In genomic region chr20:23702021-23702420, GRCh38 we compare ENCODE assay signal across 18 cellular contexts. TPM values are rescaled to one million over a fixed set of nuclear protein-coding genes. Genes with fewer than 3 reads are reported as not detected.
DNase-seq lines count a peak whose midpoint lies in the region; ATAC-seq and TF ChIP-seq lines count a peak whose summit lies in the region.
"Had no signal": no experiment of that assay in that cellular context is flagged by ENCODE, and none has a peak within 500 bp of the region (broad histone marks: within the 10 kb centered on the region; RNA-seq: fewer than 3 reads in every experiment).

No MANE protein-coding gene starts in this region.

- no peak for ATAC-seq in GM21786 (IDR thresholded peaks at IDR 0.05; ENCODE audit: unreplicated experiment)

- peaks cover 9% of the 10 kb centered on the region for H3K4me1 ChIP-seq in adipocyte (ENCODE audit: control insufficient read depth, insufficient read depth, low read length)
- H3K4me1 ChIP-seq: SJCRH30 had no signal

- no peaks in the 10 kb centered on the region for H3K36me3 ChIP-seq in adipocyte (ENCODE audit: control insufficient read depth, insufficient read depth, low read length, severe bottlenecking)
- H3K36me3 ChIP-seq: MG63, SJCRH30 had no signal

- no peaks in the 10 kb centered on the region for H3K9me3 ChIP-seq in adipocyte (ENCODE audit: control insufficient read depth, low read length)
- H3K9me3 ChIP-seq: MG63, SJCRH30 had no signal

- H3K4me3 ChIP-seq in AG10803 (ENCODE audit: low read length) = no peak overlapping the region
- no peak overlapping the region for H3K4me3 ChIP-seq in adipocyte (ENCODE audit: low read length)
- H3K4me3 ChIP-seq in fibroblast of the aortic adventitia (ENCODE audit: low read depth, low read length) = no peak overlapping the region
- H3K4me3 ChIP-seq: MG63, SJCRH30 had no signal

- TF ChIP-seq CTCF in AG10803 (conservative IDR thresholded peaks at IDR 0.05; ENCODE audit: low read length) (no peak), fibroblast of the aortic adventitia (IDR thresholded peaks at IDR 0.05; ENCODE audit: insufficient read depth, low read length) (no peak)

- peaks cover 8% of the 10 kb centered on the region for H3K27me3 ChIP-seq in adipocyte (replicated peaks; ENCODE audit: control insufficient read depth, insufficient read depth, low read length)
- H3K27me3 ChIP-seq: MG63, SJCRH30 had no signal

- H3K9ac ChIP-seq in adipocyte (ENCODE audit: low read length) = no peak overlapping the region

- DNase-seq in AG10803 (ENCODE audit: low read depth) (peak; percentile 37), adipocyte (ENCODE audit: low read depth) (peak; percentile 48), fibroblast of the aortic adventitia (ENCODE audit: low read depth) (peak; percentile 2), KG1 (lab: John Stamatoyannopoulos, UW) (no peak), DMS53 (lab: John Stamatoyannopoulos, UW) (no peak), HuH-7 (ENCODE audit: low spot score) (no peak)
- DNase-seq: Kasumi-1, MG63, NCI-H1417, NCI-H1694 treated with DMSO at 0.1 percent for 48 hours, NCI-H2107, NCI-H446 treated with DMSO at 0.1 percent for 48 hours, NCI-H526 treated with DMSO at 0.1 percent for 48 hours, OCI-M1, SJCRH30 had no signal

RNA-seq across cellular contexts. Expression of gene CST4, which starts 13.2 kb away (rescaled TPM):
- total RNA-seq in fibroblast of the aortic adventitia (ENCODE audit: low replicate concordance) = not detected in 2 replicates
- total RNA-seq: B cell, H4, SJCRH30 had no signal

RNA-seq across cellular contexts. Expression of gene CST1, which starts 48.7 kb away (rescaled TPM):
- total RNA-seq in fibroblast of the aortic adventitia (ENCODE audit: low replicate concordance) = 0.63 TPM in 1 of 2 replicates, not detected in the other
- total RNA-seq: B cell, SJCRH30 had no signal

Comparison
In these comparisons a context has a peak if more than half of its experiments do, and no peak if none do; other contexts are left out.
1. DNase-seq: peak in AG10803 (single experiment), adipocyte (single experiment) and fibroblast of the aortic adventitia (single experiment); none in KG1 (single experiment), DMS53 (single experiment) and HuH-7 (single experiment).